1 cellular context compared by ENCODE assay signal in genomic region chr3:155854147-155854940, GRCh38.
TF ChIP-seq lines count a peak whose summit lies in the region.

TSS of gene SLC33A1 (minus strand) at chr3:155854427. CDS start at chr3:155853997, 430 bp downstream.

TF ChIP-seq in HepG2, 621 proteins besides CTCF, POLR2A, EP300 and RAD21 (continued from another document and continues in another):
- TF ChIP-seq, protein P1, sequence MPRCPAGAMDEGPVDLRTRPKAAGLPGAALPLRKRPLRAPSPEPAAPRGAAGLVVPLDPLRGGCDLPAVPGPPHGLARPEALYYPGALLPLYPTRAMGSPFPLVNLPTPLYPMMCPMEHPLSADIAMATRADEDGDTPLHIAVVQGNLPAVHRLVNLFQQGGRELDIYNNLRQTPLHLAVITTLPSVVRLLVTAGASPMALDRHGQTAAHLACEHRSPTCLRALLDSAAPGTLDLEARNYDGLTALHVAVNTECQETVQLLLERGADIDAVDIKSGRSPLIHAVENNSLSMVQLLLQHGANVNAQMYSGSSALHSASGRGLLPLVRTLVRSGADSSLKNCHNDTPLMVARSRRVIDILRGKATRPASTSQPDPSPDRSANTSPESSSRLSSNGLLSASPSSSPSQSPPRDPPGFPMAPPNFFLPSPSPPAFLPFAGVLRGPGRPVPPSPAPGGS (CRISPR knock-in tag; IDR thresholded peaks at IDR 0.05): peak; percentile 25; the same call in 1 of the 2 replicates
- TF ChIP-seq ZNF776 (CRISPR knock-in tag; IDR thresholded peaks at IDR 0.05) (peak; percentile 19; the same call in 1 of the 2 replicates), HNRNPL (IDR thresholded peaks at IDR 0.05; ENCODE audit: low read depth, low read length) (0 out of 2 replicates have a peak, but pooled peaks have one; percentile 2), ZNF879 (CRISPR knock-in tag; IDR thresholded peaks at IDR 0.05) (peak; percentile 64; the same call in 1 of the 2 replicates), REPIN1 (CRISPR knock-in tag; IDR thresholded peaks at IDR 0.05; ENCODE audit: borderline replicate concordance, low read depth) (peak; percentile 99), ATF3 (CRISPR knock-in tag; IDR thresholded peaks at IDR 0.05) (peak; percentile 74), ZNF883 (CRISPR knock-in tag; IDR thresholded peaks at IDR 0.05; ENCODE audit: not compliant biosample characterization) (no peak), ERF (CRISPR knock-in tag; IDR thresholded peaks at IDR 0.05) (peak; percentile 97), ZNF510 (CRISPR knock-in tag; IDR thresholded peaks at IDR 0.05; ENCODE audit: low read depth) (peak; percentile 65; the same call in 1 of the 2 replicates), ZNF598 (CRISPR knock-in tag; IDR thresholded peaks at IDR 0.05; ENCODE audit: borderline replicate concordance) (no peak; the same call in 1 of the 2 replicates), ISL2 (CRISPR knock-in tag; IDR thresholded peaks at IDR 0.05) (peak; percentile 51; the same call in 1 of the 2 replicates), SSRP1 (CRISPR knock-in tag; IDR thresholded peaks at IDR 0.05) (peak; percentile 56; the same call in 1 of the 2 replicates), CHD2 (IDR thresholded peaks at IDR 0.05; ENCODE audit: low read depth, low read length) (no peak), NR3C1 (CRISPR knock-in tag; IDR thresholded peaks at IDR 0.05) (no peak), SP5 (CRISPR knock-in tag; IDR thresholded peaks at IDR 0.05; ENCODE audit: borderline replicate concordance, low read depth) (peak; percentile 78; the same call in 1 of the 2 replicates), PRDM4 (CRISPR knock-in tag; IDR thresholded peaks at IDR 0.05; ENCODE audit: borderline replicate concordance) (no peak), ELK4 (CRISPR knock-in tag; IDR thresholded peaks at IDR 0.05; ENCODE audit: borderline replicate concordance) (0 out of 2 replicates have a peak, but pooled peaks have one; percentile 21), ZNF766 (CRISPR knock-in tag; IDR thresholded peaks at IDR 0.05; ENCODE audit: borderline replicate concordance) (no peak; the same call in 1 of the 2 replicates), ZFP62 (CRISPR knock-in tag; IDR thresholded peaks at IDR 0.05) (no peak), HES4 (CRISPR knock-in tag; IDR thresholded peaks at IDR 0.05; ENCODE audit: borderline replicate concordance) (no peak), ATF2 (CRISPR knock-in tag; IDR thresholded peaks at IDR 0.05) (peak; percentile 98), ZBTB38 (CRISPR knock-in tag; IDR thresholded peaks at IDR 0.05) (peak; percentile 85), FOSL2 (CRISPR knock-in tag; IDR thresholded peaks at IDR 0.05) (peak; percentile 74; the same call in 1 of the 2 replicates), CSRNP2 (CRISPR knock-in tag; conservative IDR thresholded peaks at IDR 0.05; ENCODE audit: low read depth) (no peak), ZNF569 (CRISPR knock-in tag; IDR thresholded peaks at IDR 0.05; ENCODE audit: borderline replicate concordance) (peak; percentile 35; the same call in 1 of the 2 replicates), HNF4G (IDR thresholded peaks at IDR 0.05; ENCODE audit: borderline replicate concordance, low read depth, low read length) (peak; percentile 24; the same call in 1 of the 2 replicates), HNF4G (CRISPR knock-in tag; IDR thresholded peaks at IDR 0.05; ENCODE audit: borderline replicate concordance, low read depth) (0 out of 2 replicates have a peak, but pooled peaks have one; percentile 25), MAFG (CRISPR knock-in tag; IDR thresholded peaks at IDR 0.05) (no peak), ZNF17 (CRISPR knock-in tag; IDR thresholded peaks at IDR 0.05) (no peak), SETDB1 (CRISPR knock-in tag; IDR thresholded peaks at IDR 0.05; ENCODE audit: borderline replicate concordance) (no peak), MAFF (IDR thresholded peaks at IDR 0.05; ENCODE audit: low read depth, low read length) (peak; percentile 31; the same call in 1 of the 2 replicates), TAF1 (CRISPR knock-in tag; IDR thresholded peaks at IDR 0.05) (peak; percentile 90), ZFYVE20 (CRISPR knock-in tag; IDR thresholded peaks at IDR 0.05; ENCODE audit: borderline replicate concordance, low read depth) (no peak)
- TF ChIP-seq, protein P2, sequence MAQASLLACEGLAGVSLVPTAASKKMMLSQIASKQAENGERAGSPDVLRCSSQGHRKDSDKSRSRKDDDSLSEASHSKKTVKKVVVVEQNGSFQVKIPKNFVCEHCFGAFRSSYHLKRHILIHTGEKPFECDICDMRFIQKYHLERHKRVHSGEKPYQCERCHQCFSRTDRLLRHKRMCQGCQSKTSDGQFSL (CRISPR knock-in tag; IDR thresholded peaks at IDR 0.05): no peak
- TF ChIP-seq, protein P3, sequence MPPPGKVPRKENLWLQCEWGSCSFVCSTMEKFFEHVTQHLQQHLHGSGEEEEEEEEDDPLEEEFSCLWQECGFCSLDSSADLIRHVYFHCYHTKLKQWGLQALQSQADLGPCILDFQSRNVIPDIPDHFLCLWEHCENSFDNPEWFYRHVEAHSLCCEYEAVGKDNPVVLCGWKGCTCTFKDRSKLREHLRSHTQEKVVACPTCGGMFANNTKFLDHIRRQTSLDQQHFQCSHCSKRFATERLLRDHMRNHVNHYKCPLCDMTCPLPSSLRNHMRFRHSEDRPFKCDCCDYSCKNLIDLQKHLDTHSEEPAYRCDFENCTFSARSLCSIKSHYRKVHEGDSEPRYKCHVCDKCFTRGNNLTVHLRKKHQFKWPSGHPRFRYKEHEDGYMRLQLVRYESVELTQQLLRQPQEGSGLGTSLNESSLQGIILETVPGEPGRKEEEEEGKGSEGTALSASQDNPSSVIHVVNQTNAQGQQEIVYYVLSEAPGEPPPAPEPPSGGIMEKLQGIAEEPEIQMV (CRISPR knock-in tag; IDR thresholded peaks at IDR 0.05; ENCODE audit: low read depth): peak; percentile 74
- TF ChIP-seq, protein P4, sequence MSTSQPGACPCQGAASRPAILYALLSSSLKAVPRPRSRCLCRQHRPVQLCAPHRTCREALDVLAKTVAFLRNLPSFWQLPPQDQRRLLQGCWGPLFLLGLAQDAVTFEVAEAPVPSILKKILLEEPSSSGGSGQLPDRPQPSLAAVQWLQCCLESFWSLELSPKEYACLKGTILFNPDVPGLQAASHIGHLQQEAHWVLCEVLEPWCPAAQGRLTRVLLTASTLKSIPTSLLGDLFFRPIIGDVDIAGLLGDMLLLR (CRISPR knock-in tag; IDR thresholded peaks at IDR 0.05): no peak
- TF ChIP-seq, protein P5, sequence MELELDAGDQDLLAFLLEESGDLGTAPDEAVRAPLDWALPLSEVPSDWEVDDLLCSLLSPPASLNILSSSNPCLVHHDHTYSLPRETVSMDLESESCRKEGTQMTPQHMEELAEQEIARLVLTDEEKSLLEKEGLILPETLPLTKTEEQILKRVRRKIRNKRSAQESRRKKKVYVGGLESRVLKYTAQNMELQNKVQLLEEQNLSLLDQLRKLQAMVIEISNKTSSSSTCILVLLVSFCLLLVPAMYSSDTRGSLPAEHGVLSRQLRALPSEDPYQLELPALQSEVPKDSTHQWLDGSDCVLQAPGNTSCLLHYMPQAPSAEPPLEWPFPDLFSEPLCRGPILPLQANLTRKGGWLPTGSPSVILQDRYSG (CRISPR knock-in tag; IDR thresholded peaks at IDR 0.05): peak; percentile 1; the same call in 1 of the 2 replicates
- TF ChIP-seq, protein P6, sequence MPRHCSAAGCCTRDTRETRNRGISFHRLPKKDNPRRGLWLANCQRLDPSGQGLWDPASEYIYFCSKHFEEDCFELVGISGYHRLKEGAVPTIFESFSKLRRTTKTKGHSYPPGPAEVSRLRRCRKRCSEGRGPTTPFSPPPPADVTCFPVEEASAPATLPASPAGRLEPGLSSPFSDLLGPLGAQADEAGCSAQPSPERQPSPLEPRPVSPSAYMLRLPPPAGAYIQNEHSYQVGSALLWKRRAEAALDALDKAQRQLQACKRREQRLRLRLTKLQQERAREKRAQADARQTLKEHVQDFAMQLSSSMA (CRISPR knock-in tag; IDR thresholded peaks at IDR 0.05): peak; percentile 82; the same call in 1 of the 2 replicates
- TF ChIP-seq, protein P7, sequence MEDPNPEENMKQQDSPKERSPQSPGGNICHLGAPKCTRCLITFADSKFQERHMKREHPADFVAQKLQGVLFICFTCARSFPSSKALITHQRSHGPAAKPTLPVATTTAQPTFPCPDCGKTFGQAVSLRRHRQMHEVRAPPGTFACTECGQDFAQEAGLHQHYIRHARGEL (CRISPR knock-in tag; IDR thresholded peaks at IDR 0.05): no peak
- TF ChIP-seq, protein P8, sequence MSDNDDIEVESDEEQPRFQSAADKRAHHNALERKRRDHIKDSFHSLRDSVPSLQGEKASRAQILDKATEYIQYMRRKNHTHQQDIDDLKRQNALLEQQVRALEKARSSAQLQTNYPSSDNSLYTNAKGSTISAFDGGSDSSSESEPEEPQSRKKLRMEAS (IDR thresholded peaks at IDR 0.05): peak; percentile 96
- TF ChIP-seq, protein P9, sequence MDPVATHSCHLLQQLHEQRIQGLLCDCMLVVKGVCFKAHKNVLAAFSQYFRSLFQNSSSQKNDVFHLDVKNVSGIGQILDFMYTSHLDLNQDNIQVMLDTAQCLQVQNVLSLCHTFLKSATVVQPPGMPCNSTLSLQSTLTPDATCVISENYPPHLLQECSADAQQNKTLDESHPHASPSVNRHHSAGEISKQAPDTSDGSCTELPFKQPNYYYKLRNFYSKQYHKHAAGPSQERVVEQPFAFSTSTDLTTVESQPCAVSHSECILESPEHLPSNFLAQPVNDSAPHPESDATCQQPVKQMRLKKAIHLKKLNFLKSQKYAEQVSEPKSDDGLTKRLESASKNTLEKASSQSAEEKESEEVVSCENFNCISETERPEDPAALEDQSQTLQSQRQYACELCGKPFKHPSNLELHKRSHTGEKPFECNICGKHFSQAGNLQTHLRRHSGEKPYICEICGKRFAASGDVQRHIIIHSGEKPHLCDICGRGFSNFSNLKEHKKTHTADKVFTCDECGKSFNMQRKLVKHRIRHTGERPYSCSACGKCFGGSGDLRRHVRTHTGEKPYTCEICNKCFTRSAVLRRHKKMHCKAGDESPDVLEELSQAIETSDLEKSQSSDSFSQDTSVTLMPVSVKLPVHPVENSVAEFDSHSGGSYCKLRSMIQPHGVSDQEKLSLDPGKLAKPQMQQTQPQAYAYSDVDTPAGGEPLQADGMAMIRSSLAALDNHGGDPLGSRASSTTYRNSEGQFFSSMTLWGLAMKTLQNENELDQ (CRISPR knock-in tag; IDR thresholded peaks at IDR 0.05; ENCODE audit: borderline replicate concordance): no peak
- TF ChIP-seq, protein P10, sequence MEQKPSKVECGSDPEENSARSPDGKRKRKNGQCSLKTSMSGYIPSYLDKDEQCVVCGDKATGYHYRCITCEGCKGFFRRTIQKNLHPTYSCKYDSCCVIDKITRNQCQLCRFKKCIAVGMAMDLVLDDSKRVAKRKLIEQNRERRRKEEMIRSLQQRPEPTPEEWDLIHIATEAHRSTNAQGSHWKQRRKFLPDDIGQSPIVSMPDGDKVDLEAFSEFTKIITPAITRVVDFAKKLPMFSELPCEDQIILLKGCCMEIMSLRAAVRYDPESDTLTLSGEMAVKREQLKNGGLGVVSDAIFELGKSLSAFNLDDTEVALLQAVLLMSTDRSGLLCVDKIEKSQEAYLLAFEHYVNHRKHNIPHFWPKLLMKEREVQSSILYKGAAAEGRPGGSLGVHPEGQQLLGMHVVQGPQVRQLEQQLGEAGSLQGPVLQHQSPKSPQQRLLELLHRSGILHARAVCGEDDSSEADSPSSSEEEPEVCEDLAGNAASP (CRISPR knock-in tag; IDR thresholded peaks at IDR 0.05; ENCODE audit: borderline replicate concordance): peak; percentile 83; the same call in 1 of the 2 replicates
